18 cellular contexts compared by ENCODE assay signal in genomic region chr2:7950035-7950612, GRCh38.
"Had no signal": no experiment of that assay in that cellular context is flagged by ENCODE, and none has a peak within 500 bp of the region (broad histone marks: within the 10 kb centered on the region; RNA-seq: fewer than 3 reads in every experiment).

No MANE protein-coding gene starts in this region.

- H3K9me3 Mint-ChIP-seq: activated T-helper 1 cell treated with anti-CD3 and anti-CD28 coated beads, Interleukin-12 subunit alpha, Interleukin-12 subunit beta, Interleukin-2, Interleukin-4 antibody, amounts not matched to agents 30 ng/mL and 10 ng/mL and 1 ng/mL, durations not matched to agents 14 hours and 24 hours and 36 hours; endodermal cell; natural killer cell treated with Interleukin-12 subunit alpha and Interleukin-12 subunit beta and Interleukin-15 and Interleukin-18, amount 100 ng/mL, for 72 hours; stimulated activated naive CD8-positive, alpha-beta T cell treated with anti-CD3 and anti-CD28 coated beads, Interleukin-15, amount 100 ng/mL, for 72 hours; T-cell had no signal

- H3K4me3 Mint-ChIP-seq: activated T-helper 1 cell treated with anti-CD3 and anti-CD28 coated beads, Interleukin-12 subunit alpha, Interleukin-12 subunit beta, Interleukin-2, Interleukin-4 antibody, amounts not matched to agents 30 ng/mL and 10 ng/mL and 1 ng/mL, durations not matched to agents 14 hours and 24 hours and 36 hours; brain; endodermal cell; natural killer cell treated with Interleukin-12 subunit alpha and Interleukin-12 subunit beta and Interleukin-15 and Interleukin-18, amount 100 ng/mL, for 72 hours; stimulated activated naive CD8-positive, alpha-beta T cell treated with anti-CD3 and anti-CD28 coated beads, Interleukin-15, amount 100 ng/mL, for 72 hours; T-cell had no signal

- H3K27me3 Mint-ChIP-seq: brain, T-cell had no signal

- ATAC-seq: natural killer cell treated with Interleukin-12 subunit alpha and Interleukin-12 subunit beta and Interleukin-15 and Interleukin-18, amount 100 ng/mL, for 72 hours; psoas muscle; stimulated activated naive CD8-positive, alpha-beta T cell treated with anti-CD3 and anti-CD28 coated beads, Interleukin-15, amount 100 ng/mL, for 72 hours; T-cell had no signal

- H3K36me3 Mint-ChIP-seq: brain; natural killer cell treated with Interleukin-12 subunit alpha and Interleukin-12 subunit beta and Interleukin-15 and Interleukin-18, amount 100 ng/mL, for 72 hours; T-cell had no signal

- H3K9me3 ChIP-seq: adrenal gland, psoas muscle, sigmoid colon, thyroid gland had no signal

- H3K27ac Mint-ChIP-seq: activated T-helper 1 cell treated with anti-CD3 and anti-CD28 coated beads, Interleukin-12 subunit alpha, Interleukin-12 subunit beta, Interleukin-2, Interleukin-4 antibody, amounts not matched to agents 30 ng/mL and 10 ng/mL and 1 ng/mL, durations not matched to agents 14 hours and 24 hours and 36 hours; endodermal cell; natural killer cell treated with Interleukin-12 subunit alpha and Interleukin-12 subunit beta and Interleukin-15 and Interleukin-18, amount 100 ng/mL, for 72 hours; T-cell had no signal

- H3K27me3 ChIP-seq: adrenal gland, sigmoid colon, thyroid gland had no signal

- H3K4me3 ChIP-seq: adrenal gland, psoas muscle, sigmoid colon, SK-N-MC, thyroid gland had no signal

- H3K27ac ChIP-seq: adrenal gland, psoas muscle, sigmoid colon, SK-N-MC, thyroid gland had no signal

- H3K4me1 Mint-ChIP-seq: endodermal cell; stimulated activated naive CD8-positive, alpha-beta T cell treated with anti-CD3 and anti-CD28 coated beads, Interleukin-15, amount 100 ng/mL, for 72 hours; T-cell had no signal

- DNase-seq: activated CD4-positive, alpha-beta T cell treated with anti-CD3 and anti-CD28 coated beads for 48 hours; activated naive CD4-positive, alpha-beta T cell treated with Interleukin-2 at 50 U/mL for 16 hours; adrenal gland; endodermal cell; erythroblast; foreskin melanocyte; occipital lobe; psoas muscle; sigmoid colon; stimulated activated CD4-positive, alpha-beta T cell treated with anti-CD3 and anti-CD28 coated beads, Interleukin-4, amount 100 ng/mL, for 1 hour; stimulated activated CD8-positive, alpha-beta memory T cell treated with anti-CD3 and anti-CD28 coated beads, Interleukin-4, amount 100 ng/mL, for 48 hours; stimulated activated naive CD8-positive, alpha-beta T cell treated with anti-CD3 and anti-CD28 coated beads, Interleukin-15, amount 100 ng/mL, for 72 hours; T-cell; thyroid gland had no signal

- H3K36me3 ChIP-seq: adrenal gland, sigmoid colon, thyroid gland had no signal

- H3K4me1 ChIP-seq: adrenal gland, psoas muscle, thyroid gland had no signal
